8 cellular contexts compared by ENCODE assay signal in the genomic region with DNA sequence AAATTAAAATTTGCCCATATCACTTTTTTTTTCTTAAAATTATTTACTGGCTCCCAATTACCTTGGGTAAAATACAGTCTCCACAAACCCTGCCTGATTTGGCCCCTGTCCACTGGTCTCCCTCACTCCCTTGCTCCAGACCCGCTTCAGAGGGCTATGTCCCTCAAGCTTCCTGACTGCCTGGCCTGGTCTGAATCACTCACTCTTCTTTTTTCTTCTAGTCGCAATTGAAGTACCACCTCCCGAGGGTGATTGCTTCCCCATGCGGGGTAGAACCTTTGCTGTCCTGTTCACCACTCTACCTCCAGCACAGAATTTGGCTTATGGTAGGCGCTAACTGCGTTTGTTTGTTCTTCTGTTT. TPM values are rescaled to one million over a fixed set of nuclear protein-coding genes. Genes with fewer than 3 reads are reported as not detected.
DNase-seq lines count a peak whose midpoint lies in the region; ATAC-seq, FAIRE-seq and TF ChIP-seq lines count a peak whose summit lies in the region.

No MANE protein-coding gene starts in this region.

- peak overlapping the region; percentile 92 for H3K9ac ChIP-seq in HUES6 (ENCODE audit: low read length)

- H3K27ac Mint-ChIP-seq in central memory CD8-positive, alpha-beta T cell (ENCODE audit: low read depth), result peak overlapping the region; percentile 99

- peaks cover 35% of the 10 kb centered on the region for H3K4me1 Mint-ChIP-seq in central memory CD8-positive, alpha-beta T cell

- peak overlapping the region; percentile 95 for H3K4me3 Mint-ChIP-seq in central memory CD8-positive, alpha-beta T cell

- H3K4me3 ChIP-seq in AG04450 (ENCODE audit: low read depth, low read length) (peak overlapping the region; percentile 83), HUES6 (ENCODE audit: low read depth, low read length) (peak overlapping the region; percentile 90), muscle layer of duodenum (ENCODE audit: low read depth in 1 of 2, low read length in 2 of 2) (peak overlapping the region; percentile 84 to 97)

- peaks cover 7% of the 10 kb centered on the region for H3K36me3 Mint-ChIP-seq in central memory CD8-positive, alpha-beta T cell (ENCODE audit: insufficient read depth)

- H3K4me1 ChIP-seq in HUES6 (ENCODE audit: control insufficient read depth, insufficient read depth, low read length) (peaks cover 24% of the 10 kb centered on the region), muscle layer of duodenum (ENCODE audit: control insufficient read depth in 1 of 2, insufficient read depth in 2 of 2, low read length in 2 of 2) (peaks cover 8% of the 10 kb centered on the region in 2 donors)

- no peak for ATAC-seq in central memory CD8-positive, alpha-beta T cell (replicated peaks; ENCODE audit: extremely low read depth, poor library complexity, severe bottlenecking)
- ATAC-seq in GM18505 (IDR thresholded peaks at IDR 0.05; ENCODE audit: unreplicated experiment), result no peak

- TF ChIP-seq POLR2A in GM18505 (IDR thresholded peaks at IDR 0.05; ENCODE audit: borderline replicate concordance, extremely low read depth, insufficient read depth, insufficient read length) (no peak), H54 (IDR thresholded peaks at IDR 0.05; ENCODE audit: low read depth, low read length) (no peak)

- in situ Hi-C loops in KBM-7 (cut with MboI; ENCODE audit: low pct_unique_long_range_greater_than_20kb, low sequenced_read_pairs), result no loop called here

- H3K9me3 ChIP-seq in AG04450 (ENCODE audit: control insufficient read depth, insufficient read depth, low read length) (no peaks in the 10 kb centered on the region), HUES6 (ENCODE audit: control insufficient read depth, insufficient read depth, low read depth, low read length) (no peaks in the 10 kb centered on the region), muscle layer of duodenum (ENCODE audit: control insufficient read depth in 1 of 2, low read length in 2 of 2) (no peaks in the 10 kb centered on the region)

- no peaks in the 10 kb centered on the region for H3K27me3 ChIP-seq in AG04450 (ENCODE audit: control insufficient read depth, insufficient read depth, low read length)
- no peaks in the 10 kb centered on the region for H3K27me3 ChIP-seq in HUES6 (ENCODE audit: control insufficient read depth, insufficient read depth, low read length)
- H3K27me3 ChIP-seq in muscle layer of duodenum (ENCODE audit: low read depth, low read length), result no peaks in the 10 kb centered on the region

- H3K36me3 ChIP-seq in HUES6 (ENCODE audit: control insufficient read depth, insufficient read depth, low read length) (peaks cover 4% of the 10 kb centered on the region; the same call in 1 of the 2 replicates), muscle layer of duodenum (ENCODE audit: control insufficient read depth in 1 of 2, insufficient read depth in 2 of 2, low read length in 2 of 2) (peaks cover 12 to 14% of the 10 kb centered on the region in 2 donors)

- H3K27ac ChIP-seq in AG04450 (ENCODE audit: low read depth, low read length) (peak overlapping the region; percentile 85), HUES6 (ENCODE audit: low read depth, low read length) (peak overlapping the region; percentile 99), muscle layer of duodenum (ENCODE audit: low read length) (peak overlapping the region; percentile 91)

- TF ChIP-seq CTCF in AG04450 (IDR thresholded peaks at IDR 0.05; ENCODE audit: low read depth, low read length), result no peak

- POLR2A ChIA-PET in AG04450 (lab: Yijun Ruan, JAX), result interaction anchor here (1.3 kb wide), 1 partner anchor 11 kb away, joined by 18 read pairs; the partner anchor contains the start of gene ERBB2

- no peak for FAIRE-seq in H54 (lab: Jason Lieb, UNC)

- H3K9me3 Mint-ChIP-seq in central memory CD8-positive, alpha-beta T cell, result peaks cover 8% of the 10 kb centered on the region

- CTCF ChIA-PET in AG04450 (lab: Charles Lee), result interaction anchor here (0.9 to 2.1 kb wide), 6 partner anchors 17 to 67 kb away, joined by 4 to 8 read pairs (median 4); no protein-coding TSS in a partner anchor

- DNase-seq in AG04450 (ENCODE audit: low read depth, low spot score) (no peak), SIG-M5 (lab: John Stamatoyannopoulos, UW) (no peak), KBM-7 (no peak), H54 (ENCODE audit: insufficient read length, low spot score) (no peak)
- DNase-seq in central memory CD8-positive, alpha-beta T cell (ENCODE audit: low spot score in 2 of 2), result no peak

- H3K27me3 Mint-ChIP-seq in central memory CD8-positive, alpha-beta T cell, result no peaks in the 10 kb centered on the region

RNA-seq across cellular contexts. Expression of gene PGAP3, which starts 0.6 kb away (rescaled TPM):
- polyA plus RNA-seq in AG04450 (2011; rRNA removed), result 9.6 and 13.9 TPM in 2 replicates
- polyA minus RNA-seq in AG04450 (2011; rRNA and poly(A)+ RNA removed), result 10.4 and 15.8 TPM in 2 replicates

RNA-seq across cellular contexts. Expression of gene ERBB2, which starts 11.4 kb away (rescaled TPM):
- 21.2 and 27.9 TPM in 2 replicates for polyA plus RNA-seq in AG04450 (2011; rRNA removed)
- polyA minus RNA-seq in AG04450 (2011; rRNA and poly(A)+ RNA removed), result 55.9 and 94.5 TPM in 2 replicates

RNA-seq across cellular contexts. Expression of gene PNMT, which starts 20.2 kb away (rescaled TPM):
- not detected in 2 replicates for polyA plus RNA-seq in AG04450 (2011; rRNA removed)
- polyA minus RNA-seq in AG04450 (2011; rRNA and poly(A)+ RNA removed), result not detected in 2 replicates

RNA-seq across cellular contexts. Expression of gene TCAP, which starts 23.3 kb away (rescaled TPM):
- polyA plus RNA-seq in AG04450 (2011; rRNA removed), result 0.09 and 0.12 TPM in 2 replicates
- polyA minus RNA-seq in AG04450 (2011; rRNA and poly(A)+ RNA removed), result 0.28 and 0.39 TPM in 2 replicates

RNA-seq across cellular contexts. Expression of gene MIEN1, which starts 41.9 kb away (rescaled TPM):
- 31.9 and 45.4 TPM in 2 replicates for polyA plus RNA-seq in AG04450 (2011; rRNA removed)
- 13.2 and 17.8 TPM in 2 replicates for polyA minus RNA-seq in AG04450 (2011; rRNA and poly(A)+ RNA removed)
